In genomic region chr3:151835751-151836550, GRCh38 we compare ENCODE assay signal across 13 cellular contexts. TPM values are rescaled to one million over a fixed set of nuclear protein-coding genes. Genes with fewer than 3 reads are reported as not detected.
DNase-seq lines count a peak whose midpoint lies in the region; ATAC-seq and TF ChIP-seq lines count a peak whose summit lies in the region.
"Had no signal": no experiment of that assay in that cellular context is flagged by ENCODE, and none has a peak within 500 bp of the region (broad histone marks: within the 10 kb centered on the region; RNA-seq: fewer than 3 reads in every experiment).

No MANE protein-coding gene starts in this region.

- H3K27ac ChIP-seq in DND-41 (ENCODE audit: low read length), result peak overlapping the region; percentile 45
- H3K27ac ChIP-seq in brain microvascular endothelial cell, result peak overlapping the region; percentile 26
- H3K27ac ChIP-seq in neural progenitor cell, result no peak overlapping the region
- no peak overlapping the region for H3K27ac ChIP-seq in naive thymus-derived CD4-positive, alpha-beta T cell (ENCODE audit: low read depth, low read length)

- peak; percentile 72 for ATAC-seq in DND-41 (ENCODE audit: insufficient read depth, low read depth)
- no peak for ATAC-seq in naive thymus-derived CD4-positive, alpha-beta T cell
- no peak for ATAC-seq in GM21737 (IDR thresholded peaks at IDR 0.05; ENCODE audit: unreplicated experiment)
- ATAC-seq in activated naive CD8-positive, alpha-beta T cell treated with anti-CD3 and anti-CD28 coated beads, Interleukin-2, amount 50 U/mL, for 24 hours, result no peak

- in situ Hi-C loops in brain microvascular endothelial cell (cut with HindIII; ENCODE audit: low pct_ligation_motif_present, low sequenced_read_pairs), result no loop called here

- H2AFZ ChIP-seq in DND-41 (ENCODE audit: low read depth, low read length) (no peak overlapping the region), neural progenitor cell (replicated peaks) (no peak overlapping the region)

- DNase-seq in DND-41 (peak; percentile 33), MG63 (peak; percentile 9), brain microvascular endothelial cell (peak; percentile 53), neural progenitor cell (ENCODE audit: low spot score) (peak; percentile 6)
- no peak for DNase-seq in naive thymus-derived CD4-positive, alpha-beta T cell
- no peak for DNase-seq in activated naive CD8-positive, alpha-beta T cell treated with anti-CD3 and anti-CD28 coated beads for 36 hours
- DNase-seq in activated naive CD8-positive, alpha-beta T cell treated with anti-CD3 and anti-CD28 coated beads, Interleukin-2, amount 50 U/mL, for 24 hours, result no peak
- DNase-seq: activated naive CD4-positive, alpha-beta T cell treated with anti-CD3 and anti-CD28 coated beads for 36 hours; Calu3; glutamatergic neuron; NCI-H510A had no signal

- no peaks in the 10 kb centered on the region for H3K27me3 Mint-ChIP-seq in neural progenitor cell (ENCODE audit: insufficient read depth, low read depth)
- peaks cover 12 to 51% (median 19%) of the 10 kb centered on the region in 5 donors for H3K27me3 Mint-ChIP-seq in naive thymus-derived CD4-positive, alpha-beta T cell
- H3K27me3 Mint-ChIP-seq in activated naive CD8-positive, alpha-beta T cell treated with anti-CD3 and anti-CD28 coated beads for 36 hours, result peaks cover 10% of the 10 kb centered on the region
- H3K27me3 Mint-ChIP-seq in activated naive CD8-positive, alpha-beta T cell treated with anti-CD3 and anti-CD28 coated beads, Interleukin-2, amount 50 U/mL, for 24 hours, result no peaks in the 10 kb centered on the region

- H3K79me2 ChIP-seq in DND-41 (ENCODE audit: insufficient read depth, low read length), result no peaks in the 10 kb centered on the region
- no peaks in the 10 kb centered on the region for H3K79me2 ChIP-seq in neural progenitor cell (ENCODE audit: low read depth)

- no peak overlapping the region for H3K9ac ChIP-seq in DND-41 (ENCODE audit: low read depth, low read length)
- no peak overlapping the region for H3K9ac ChIP-seq in neural progenitor cell

- H3K9me3 ChIP-seq in DND-41 (ENCODE audit: insufficient read depth, low read length, severe bottlenecking) (no peaks in the 10 kb centered on the region), MG63 (no peaks in the 10 kb centered on the region), neural progenitor cell (ENCODE audit: low read depth) (no peaks in the 10 kb centered on the region)
- H3K9me3 ChIP-seq in naive thymus-derived CD4-positive, alpha-beta T cell (ENCODE audit: control insufficient read depth in 2 of 3, low read length in 3 of 3), result no peaks in the 10 kb centered on the region

- intact Hi-C loops in naive thymus-derived CD4-positive, alpha-beta T cell (cut with micrococcal nuclease), result loop anchor here in 1 of 2 donors (5.0 kb wide), 1 partner anchor 81 kb away; no protein-coding TSS in a partner anchor

- no peak overlapping the region for H3K27ac Mint-ChIP-seq in neural progenitor cell
- H3K27ac Mint-ChIP-seq in naive thymus-derived CD4-positive, alpha-beta T cell, result no peak overlapping the region
- no peak overlapping the region for H3K27ac Mint-ChIP-seq in activated naive CD8-positive, alpha-beta T cell treated with anti-CD3 and anti-CD28 coated beads for 36 hours
- no peak overlapping the region for H3K27ac Mint-ChIP-seq in activated naive CD8-positive, alpha-beta T cell treated with anti-CD3 and anti-CD28 coated beads, Interleukin-2, amount 50 U/mL, for 24 hours
- H3K27ac Mint-ChIP-seq: activated naive CD4-positive, alpha-beta T cell treated with anti-CD3 and anti-CD28 coated beads for 36 hours; memory B cell had no signal

- POLR2A ChIA-PET in naive thymus-derived CD4-positive, alpha-beta T cell (lab: Charles Lee), result no interaction called here

- H3K36me3 ChIP-seq in DND-41 (ENCODE audit: insufficient read depth, low read length), result no peaks in the 10 kb centered on the region
- H3K36me3 ChIP-seq in MG63, result no peaks in the 10 kb centered on the region
- H3K36me3 ChIP-seq in brain microvascular endothelial cell (replicated peaks), result peaks cover 3% of the 10 kb centered on the region
- H3K36me3 ChIP-seq in neural progenitor cell, result no peaks in the 10 kb centered on the region
- H3K36me3 ChIP-seq in naive thymus-derived CD4-positive, alpha-beta T cell (ENCODE audit: control insufficient read depth in 2 of 3, insufficient read depth in 3 of 3, low read length in 3 of 3), result no peaks in the 10 kb centered on the region

- H3K4me2 ChIP-seq in DND-41 (ENCODE audit: insufficient read depth, low read length) (no peak overlapping the region), neural progenitor cell (no peak overlapping the region)

- H3K27me3 ChIP-seq in DND-41 (ENCODE audit: insufficient read depth, low read length, poor library complexity) (no peaks in the 10 kb centered on the region), MG63 (no peaks in the 10 kb centered on the region), brain microvascular endothelial cell (replicated peaks) (no peaks in the 10 kb centered on the region), neural progenitor cell (no peaks in the 10 kb centered on the region)
- H3K27me3 ChIP-seq in naive thymus-derived CD4-positive, alpha-beta T cell (ENCODE audit: control insufficient read depth in 2 of 2, insufficient read depth in 2 of 2, low read length in 2 of 2), result no peaks in the 10 kb centered on the region

- H3K4me1 ChIP-seq in DND-41 (ENCODE audit: insufficient read depth, low read length) (peaks cover 21% of the 10 kb centered on the region), neural progenitor cell (peaks cover 20% of the 10 kb centered on the region)
- H3K4me1 ChIP-seq in naive thymus-derived CD4-positive, alpha-beta T cell (ENCODE audit: control insufficient read depth in 2 of 2, insufficient read depth in 2 of 2, low read length in 2 of 2), result no peaks in the 10 kb centered on the region

- H3K4me3 Mint-ChIP-seq in neural progenitor cell, result no peak overlapping the region
- H3K4me3 Mint-ChIP-seq in naive thymus-derived CD4-positive, alpha-beta T cell, result no peak overlapping the region
- no peak overlapping the region for H3K4me3 Mint-ChIP-seq in activated naive CD8-positive, alpha-beta T cell treated with anti-CD3 and anti-CD28 coated beads for 36 hours
- no peak overlapping the region for H3K4me3 Mint-ChIP-seq in activated naive CD8-positive, alpha-beta T cell treated with anti-CD3 and anti-CD28 coated beads, Interleukin-2, amount 50 U/mL, for 24 hours
- H3K4me3 Mint-ChIP-seq: activated naive CD4-positive, alpha-beta T cell treated with anti-CD3 and anti-CD28 coated beads for 36 hours; memory B cell had no signal

- CTCF ChIA-PET in naive thymus-derived CD4-positive, alpha-beta T cell (lab: Charles Lee), result interaction anchor here (0.9 kb wide), 1 partner anchor 388 kb away, joined by 3 read pairs; no protein-coding TSS in a partner anchor

- H4K20me1 ChIP-seq in DND-41 (ENCODE audit: insufficient read depth, low read length) (no peaks in the 10 kb centered on the region), neural progenitor cell (ENCODE audit: low read depth) (no peaks in the 10 kb centered on the region)

- no peak overlapping the region for H3K4me3 ChIP-seq in DND-41 (ENCODE audit: low read depth in 1 of 2, low read length in 2 of 2)
- H3K4me3 ChIP-seq in MG63, result no peak overlapping the region
- no peak overlapping the region for H3K4me3 ChIP-seq in brain microvascular endothelial cell (ENCODE audit: low read depth, low read length)
- no peak overlapping the region for H3K4me3 ChIP-seq in neural progenitor cell
- no peak overlapping the region for H3K4me3 ChIP-seq in naive thymus-derived CD4-positive, alpha-beta T cell (ENCODE audit: low read length)

- H3K4me1 Mint-ChIP-seq in neural progenitor cell, result peaks cover 11% of the 10 kb centered on the region
- peaks cover 0 to 3% (median 0%) of the 10 kb centered on the region in 7 donors for H3K4me1 Mint-ChIP-seq in naive thymus-derived CD4-positive, alpha-beta T cell
- H3K4me1 Mint-ChIP-seq in activated naive CD8-positive, alpha-beta T cell treated with anti-CD3 and anti-CD28 coated beads for 36 hours, result peaks cover 3% of the 10 kb centered on the region
- no peaks in the 10 kb centered on the region for H3K4me1 Mint-ChIP-seq in activated naive CD8-positive, alpha-beta T cell treated with anti-CD3 and anti-CD28 coated beads, Interleukin-2, amount 50 U/mL, for 24 hours
- H3K4me1 Mint-ChIP-seq: memory B cell had no signal

- H3K9me3 Mint-ChIP-seq in neural progenitor cell, result no peaks in the 10 kb centered on the region
- no peaks in the 10 kb centered on the region for H3K9me3 Mint-ChIP-seq in naive thymus-derived CD4-positive, alpha-beta T cell
- H3K9me3 Mint-ChIP-seq in activated naive CD8-positive, alpha-beta T cell treated with anti-CD3 and anti-CD28 coated beads for 36 hours, result no peaks in the 10 kb centered on the region
- H3K9me3 Mint-ChIP-seq in activated naive CD8-positive, alpha-beta T cell treated with anti-CD3 and anti-CD28 coated beads, Interleukin-2, amount 50 U/mL, for 24 hours, result no peaks in the 10 kb centered on the region
- H3K9me3 Mint-ChIP-seq: activated naive CD4-positive, alpha-beta T cell treated with anti-CD3 and anti-CD28 coated beads for 36 hours; memory B cell had no signal

- H3F3A ChIP-seq in neural progenitor cell (ENCODE audit: low read depth), result peaks cover 6% of the 10 kb centered on the region

- TF ChIP-seq CTCF in DND-41 (IDR thresholded peaks at IDR 0.05; ENCODE audit: borderline replicate concordance, extremely low read depth, low read length, poor library complexity, severe bottlenecking), result no peak
- no peak for TF ChIP-seq CTCF in brain microvascular endothelial cell (IDR thresholded peaks at IDR 0.05; ENCODE audit: low read depth, low read length, missing control alignments)
- TF ChIP-seq CTCF in neural progenitor cell (IDR thresholded peaks at IDR 0.05), result no peak

- H3K36me3 Mint-ChIP-seq in neural progenitor cell, result no peaks in the 10 kb centered on the region
- H3K36me3 Mint-ChIP-seq in naive thymus-derived CD4-positive, alpha-beta T cell, result no peaks in the 10 kb centered on the region
- H3K36me3 Mint-ChIP-seq in activated naive CD8-positive, alpha-beta T cell treated with anti-CD3 and anti-CD28 coated beads for 36 hours, result no peaks in the 10 kb centered on the region
- H3K36me3 Mint-ChIP-seq in activated naive CD8-positive, alpha-beta T cell treated with anti-CD3 and anti-CD28 coated beads, Interleukin-2, amount 50 U/mL, for 24 hours (ENCODE audit: low read depth), result no peaks in the 10 kb centered on the region
- H3K36me3 Mint-ChIP-seq: memory B cell had no signal

RNA-seq across cellular contexts. Expression of gene AADAC, which starts 22.0 kb away (rescaled TPM):
- not detected in 2 replicates for total RNA-seq in MG63 (2014; rRNA removed; shearing (Covaris generic); ENCODE audit: low replicate concordance)
- total RNA-seq in neural progenitor cell (ENCODE audit: low replicate concordance), result not detected in 2 replicates
- total RNA-seq in naive thymus-derived CD4-positive, alpha-beta T cell, result not detected
- polyA plus RNA-seq in naive thymus-derived CD4-positive, alpha-beta T cell, result not detected
- total RNA-seq in activated naive CD8-positive, alpha-beta T cell treated with anti-CD3 and anti-CD28 coated beads for 36 hours, result not detected
- total RNA-seq: activated naive CD4-positive, alpha-beta T cell treated with anti-CD3 and anti-CD28 coated beads for 36 hours; Calu3 had no signal

RNA-seq across cellular contexts. Expression of gene SUCNR1, which starts 37.5 kb away (rescaled TPM):
- total RNA-seq in MG63 (2014; rRNA removed; shearing (Covaris generic); ENCODE audit: low replicate concordance), result not detected in 2 replicates
- total RNA-seq in neural progenitor cell (ENCODE audit: low replicate concordance), result not detected in 2 replicates
- under 1 TPM in 1 of 5 experiments, not detected in 4; 0.12 TPM for total RNA-seq in naive thymus-derived CD4-positive, alpha-beta T cell
- not detected for polyA plus RNA-seq in naive thymus-derived CD4-positive, alpha-beta T cell
- total RNA-seq in activated naive CD8-positive, alpha-beta T cell treated with anti-CD3 and anti-CD28 coated beads for 36 hours, result under 1 TPM in 1 of 2 experiments, not detected in 1; 0.04 TPM
- total RNA-seq: activated naive CD4-positive, alpha-beta T cell treated with anti-CD3 and anti-CD28 coated beads for 36 hours had no signal

Comparison
In these comparisons a context has a peak if more than half of its experiments do, and no peak if none do; other contexts are left out.
1. DNase-seq: peak in DND-41 (single experiment), MG63 (single experiment), brain microvascular endothelial cell (single experiment) and neural progenitor cell (single experiment); none in naive thymus-derived CD4-positive, alpha-beta T cell (0 of 9), activated naive CD8-positive, alpha-beta T cell treated with anti-CD3 and anti-CD28 coated beads for 36 hours (single experiment) and activated naive CD8-positive, alpha-beta T cell treated with anti-CD3 and anti-CD28 coated beads, Interleukin-2, amount 50 U/mL, for 24 hours (single experiment).
2. H3K27ac ChIP-seq: peak in DND-41 (single experiment) and brain microvascular endothelial cell (single experiment); none in neural progenitor cell (single experiment) and naive thymus-derived CD4-positive, alpha-beta T cell (single experiment).